8 cellular contexts compared by ENCODE assay signal in the genomic region with DNA sequence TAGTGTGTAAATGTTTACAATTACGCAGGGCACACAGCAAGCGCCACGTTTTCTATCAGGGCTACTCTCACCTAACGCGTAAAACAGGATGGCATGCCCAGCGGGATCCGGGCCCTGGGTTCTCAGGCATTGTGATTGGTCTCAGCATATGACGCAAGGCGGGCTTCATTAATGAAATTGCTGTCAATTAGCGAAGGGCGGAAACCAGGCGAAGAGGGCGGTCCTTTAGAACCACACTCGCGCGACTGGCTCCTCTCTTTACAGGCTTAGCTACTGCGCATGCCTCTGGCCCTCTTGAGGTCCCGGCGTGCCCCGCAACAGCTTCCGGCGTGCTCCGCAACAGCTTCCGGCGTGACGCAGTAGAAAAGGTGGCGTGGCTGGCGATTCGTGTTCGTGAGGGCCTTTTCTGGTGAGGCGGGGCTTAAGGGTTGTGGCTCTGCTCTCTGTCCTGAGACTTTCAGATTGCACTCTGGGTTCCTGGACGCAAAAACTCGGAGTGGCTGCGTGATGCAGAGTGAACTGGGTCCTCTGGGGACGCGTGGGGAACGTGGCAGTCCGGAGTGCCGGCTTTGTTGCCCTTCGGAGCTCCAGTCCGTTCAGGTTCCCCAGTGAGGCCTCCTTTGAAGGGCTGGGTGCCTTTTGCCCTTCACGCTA. TPM values are rescaled to one million over a fixed set of nuclear protein-coding genes. Genes with fewer than 3 reads are reported as not detected.
DNase-seq lines count a peak whose midpoint lies in the region; ATAC-seq, FAIRE-seq and TF ChIP-seq lines count a peak whose summit lies in the region.

No MANE protein-coding gene starts in this region.

- H3K23me2 ChIP-seq in H1 (ENCODE audit: low read depth, low read length), result no peaks in the 10 kb centered on the region

- no peaks in the 10 kb centered on the region for H3K79me2 ChIP-seq in H1 (ENCODE audit: control insufficient read depth in 1 of 2, insufficient read depth in 2 of 2, low read length in 2 of 2)

- TF ChIP-seq POLR2A in H1 (IDR thresholded peaks at IDR 0.05; ENCODE audit: control extremely low read depth in 1 of 2, low read depth in 2 of 2, low read length in 2 of 2), result no peak

- H2AK5ac ChIP-seq in H1 (ENCODE audit: low read depth, low read length), result no peak overlapping the region

- DNase-seq in NCI-H2227 treated with DMSO at 0.1 percent for 48 hours (lab: John Stamatoyannopoulos, UW) (peak; percentile 81), H1 (ENCODE audit: low read depth in 1 of 2, low spot score in 2 of 2) (no peak), mucosa of descending colon (peak; percentile 82 to 91 (median 85)), cortex of kidney (lab: John Stamatoyannopoulos, UW) (no peak)
- DNase-seq in activated CD8-positive, alpha-beta memory T cell treated with anti-CD3 and anti-CD28 coated beads for 4 hours (ENCODE audit: low read depth in 2 of 2), result peak; percentile 66 to 81
- DNase-seq in stimulated activated CD8-positive, alpha-beta memory T cell treated with anti-CD3 and anti-CD28 coated beads, Interleukin-4, amount 100 ng/mL, for 48 hours, result peak; percentile 86

- FAIRE-seq in H1 (lab: Jason Lieb, UNC), result no peak

- H3K27ac ChIP-seq in BLaER1 treated with 17β-estradiol and CSF1 and Interleukin-3, amounts not matched to agents 10 nM and 100 nM, result peak overlapping the region; percentile 50 to 84 (median 77); a peak in 21 of 22 replicates
- H3K27ac ChIP-seq in H1 (ENCODE audit: low read depth, low read length), result no peak overlapping the region

- no peak overlapping the region for H2BK20ac ChIP-seq in H1 (ENCODE audit: low read length)

- H3K27me3 ChIP-seq in BLaER1 treated with 17β-estradiol and CSF1 and Interleukin-3, amounts not matched to agents 10 nM and 100 nM, result no peaks in the 10 kb centered on the region
- H3K27me3 ChIP-seq in H1 (replicated peaks in 1 of 4; ENCODE audit: control insufficient read depth in 3 of 4, extremely low read depth in 1 of 4, insufficient read depth in 3 of 4, low read length in 3 of 4), result no peaks in the 10 kb centered on the region

- peak; percentile 53 for ATAC-seq in GM21619 (IDR thresholded peaks at IDR 0.05; ENCODE audit: unreplicated experiment)
- ATAC-seq in mucosa of descending colon, result peak; percentile 100

- H3K9me3 ChIP-seq in BLaER1 treated with 17β-estradiol and CSF1 and Interleukin-3, amounts not matched to agents 10 nM and 100 nM (replicated peaks in 1 of 11), result peaks cover 3 to 37% (median 24%) of the 10 kb centered on the region in 11 experiments; a peak in 19 of 22 replicates
- peaks cover 7 to 27% of the 10 kb centered on the region in 2 experiments; a peak in 3 of 4 replicates for H3K9me3 ChIP-seq in H1 (ENCODE audit: insufficient read depth in 2 of 2, low read depth in 1 of 2, low read length in 1 of 2)
- peaks cover 17% of the 10 kb centered on the region for H3K9me3 ChIP-seq in mucosa of descending colon

- H2BK12ac ChIP-seq in H1 (ENCODE audit: low read depth, low read length), result no peak overlapping the region

- H4K91ac ChIP-seq in H1 (replicated peaks; ENCODE audit: insufficient read length, low read length), result no peak overlapping the region

- no peak overlapping the region for H3K14ac ChIP-seq in H1 (ENCODE audit: insufficient read length)

- H2BK15ac ChIP-seq in H1 (ENCODE audit: low read length), result no peak overlapping the region

- H2BK5ac ChIP-seq in H1 (ENCODE audit: low read depth, low read length), result peak overlapping the region; percentile 16; the same call in 1 of the 2 replicates

- peak overlapping the region; percentile 40 to 77 (median 74); a peak in 21 of 22 replicates for H3K9ac ChIP-seq in BLaER1 treated with 17β-estradiol and CSF1 and Interleukin-3, amounts not matched to agents 10 nM and 100 nM
- no peak overlapping the region for H3K9ac ChIP-seq in H1 (replicated peaks in 1 of 4; ENCODE audit: extremely low read depth in 1 of 4, low read depth in 3 of 4, low read length in 3 of 4)

- no peak overlapping the region for H3K4ac ChIP-seq in H1 (replicated peaks; ENCODE audit: insufficient read length, low read depth, low read length)

- no peaks in the 10 kb centered on the region for H3K79me1 ChIP-seq in H1 (ENCODE audit: low read depth, low read length)

- H3K4me3 ChIP-seq in BLaER1 treated with 17β-estradiol and CSF1 and Interleukin-3, amounts not matched to agents 10 nM and 100 nM, result peak overlapping the region; percentile 45 to 71 (median 62)
- H3K4me3 ChIP-seq in H1 (ENCODE audit: extremely low read depth in 1 of 4, insufficient read depth in 2 of 4, low read depth in 3 of 4, low read length in 4 of 4), result no peak overlapping the region
- peak overlapping the region; percentile 17 for H3K4me3 ChIP-seq in mucosa of descending colon

- peaks cover 0 to 9% (median 0%) of the 10 kb centered on the region in 10 experiments; a peak in 1 of 20 replicates for H3K4me1 ChIP-seq in BLaER1 treated with 17β-estradiol and CSF1 and Interleukin-3, amounts not matched to agents 10 nM and 100 nM
- H3K4me1 ChIP-seq in H1 (replicated peaks in 1 of 4; ENCODE audit: control insufficient read depth in 3 of 4, insufficient read depth in 4 of 4, low read length in 3 of 4) (no peaks in the 10 kb centered on the region), mucosa of descending colon (ENCODE audit: low read depth) (no peaks in the 10 kb centered on the region)

- H4K5ac ChIP-seq in H1 (ENCODE audit: insufficient read length, low read depth, low read length), result no peak overlapping the region

- H2AFZ ChIP-seq in H1 (ENCODE audit: low read length), result no peak overlapping the region

- POLR2A ChIA-PET in H1 (lab: Charles Lee; ENCODE audit: partially characterized antibody), result interaction anchor here (1.6 kb wide), 1 partner anchor 130 kb away, joined by 6 read pairs; a partner anchor contains a TSS

- TF ChIP-seq EP300 in H1 (IDR thresholded peaks at IDR 0.05; ENCODE audit: borderline replicate concordance in 1 of 2, low read depth in 2 of 2, low read length in 2 of 2), result no peak

- H3K36me3 ChIP-seq in BLaER1 treated with 17β-estradiol and CSF1 and Interleukin-3, amounts not matched to agents 10 nM and 100 nM, result peaks cover 0 to 4% (median 0%) of the 10 kb centered on the region in 11 experiments; a peak in 2 of 22 replicates
- no peaks in the 10 kb centered on the region for H3K36me3 ChIP-seq in H1 (ENCODE audit: control insufficient read depth in 2 of 4, insufficient read depth in 4 of 4, low read length in 3 of 4)
- no peaks in the 10 kb centered on the region for H3K36me3 ChIP-seq in mucosa of descending colon (ENCODE audit: low read depth)

- no peak overlapping the region; the same call in 1 of the 2 replicates for H4K8ac ChIP-seq in H1 (ENCODE audit: extremely low read depth, insufficient read depth, low read length)

- H4K20me1 ChIP-seq in BLaER1 treated with 17β-estradiol and CSF1 and Interleukin-3, amounts not matched to agents 10 nM and 100 nM, result no peaks in the 10 kb centered on the region
- H4K20me1 ChIP-seq in H1 (replicated peaks in 1 of 2; ENCODE audit: control insufficient read depth in 1 of 2, insufficient read depth in 2 of 2, low read length in 2 of 2), result no peaks in the 10 kb centered on the region

- no peak for TF ChIP-seq CTCF in H1 (IDR thresholded peaks at IDR 0.05; ENCODE audit: control extremely low read depth in 1 of 3, insufficient read depth in 1 of 3, low read depth in 1 of 3, low read length in 3 of 3)
- TF ChIP-seq CTCF in mucosa of descending colon (IDR thresholded peaks at IDR 0.05), result no peak

- intact Hi-C loops in mucosa of descending colon (cut with DNase I, micrococcal nuclease), result no loop called here

- H3K56ac ChIP-seq in H1 (replicated peaks; ENCODE audit: insufficient read length, low read depth, low read length), result no peak overlapping the region

- no peak overlapping the region for H2BK120ac ChIP-seq in H1 (replicated peaks; ENCODE audit: low read depth, low read length)

- no peak for TF ChIP-seq RAD21 in H1 (IDR thresholded peaks at IDR 0.05 in 1 of 2, conservative IDR thresholded peaks at IDR 0.05 in 1 of 2; ENCODE audit: low read depth in 2 of 2, low read length in 2 of 2)

- peak overlapping the region; percentile 43 to 71 (median 56) for H3K4me2 ChIP-seq in BLaER1 treated with 17β-estradiol and CSF1 and Interleukin-3, amounts not matched to agents 10 nM and 100 nM
- no peak overlapping the region; a peak in 1 of 4 replicates for H3K4me2 ChIP-seq in H1 (ENCODE audit: insufficient read depth in 1 of 2, low read depth in 2 of 2, low read length in 2 of 2)

- no peak overlapping the region for H3K23ac ChIP-seq in H1 (ENCODE audit: insufficient read length)

- 89% methylated on average over 37 of the region's 42 CpGs; no CpG with 5 or more reads in 1 of the 2 experiments for WGBS in H1 (ENCODE audit: extremely low coverage in 1 of 2, insufficient coverage in 1 of 2, insufficient read length in 1 of 2, insufficient replicate concordance in 2 of 2, low coverage in 1 of 2, low lambda C conversion rate in 2 of 2, missing lambda C conversion rate in 1 of 2), 2 experiments

- no peak overlapping the region for H3K18ac ChIP-seq in H1 (ENCODE audit: extremely low read depth, low read length)

- CTCF ChIA-PET in H1 (lab: Charles Lee; ENCODE audit: partially characterized antibody), result interaction anchor here (0.6 to 1.6 kb wide), 2 partner anchors 9 to 96 kb away, joined by 3 read pairs; a partner anchor contains a TSS

RNA-seq across cellular contexts. Expression of a gene that starts 9.2 kb away (rescaled TPM):
- not detected in 2 replicates for total RNA-seq in H1 (2021; fragmentation: NEBNext Ultra II Directional; extraction: Animal tissue kit (Norgen Biotek cat#: 25700))
- polyA plus RNA-seq in H1 (2011; rRNA removed), result not detected in 2 replicates
- not detected for polyA plus RNA-seq in H1 (2011; cell fraction: cytosol; rRNA removed)
- not detected for polyA plus RNA-seq in H1 (2011; cell fraction: nucleus; rRNA removed)
- polyA plus RNA-seq in H1 (2012, experiment 1 of 2), result not detected in 4 replicates
- not detected for polyA plus RNA-seq in H1 (2012, experiment 2 of 2)
- not detected for polyA plus RNA-seq in H1 (2013, experiment 1 of 2)
- not detected for polyA plus RNA-seq in H1 (2013, experiment 2 of 2)
- polyA minus RNA-seq in H1 (2011; rRNA and poly(A)+ RNA removed), result 0.32 TPM in 1 of 2 replicates, not detected in the other
- polyA minus RNA-seq in H1 (2011; cell fraction: cytosol; rRNA and poly(A)+ RNA removed), result not detected
- polyA minus RNA-seq in H1 (2011; cell fraction: nucleus; rRNA and poly(A)+ RNA removed), result not detected
- under 1 TPM in 1 of 3 donors, not detected in 2; 0.22 TPM for total RNA-seq in mucosa of descending colon

RNA-seq across cellular contexts. Expression of a gene that starts 35.9 kb away (rescaled TPM):
- 22.0 and 22.6 TPM in 2 replicates for total RNA-seq in H1 (2021; fragmentation: NEBNext Ultra II Directional; extraction: Animal tissue kit (Norgen Biotek cat#: 25700))
- 9.6 and 13.4 TPM in 2 replicates for polyA plus RNA-seq in H1 (2011; rRNA removed)
- polyA plus RNA-seq in H1 (2011; cell fraction: cytosol; rRNA removed), result 15.7 TPM
- 14.9 TPM for polyA plus RNA-seq in H1 (2011; cell fraction: nucleus; rRNA removed)
- 11.0 to 15.1 TPM (median 14.2 TPM) in 4 replicates for polyA plus RNA-seq in H1 (2012, experiment 1 of 2)
- polyA plus RNA-seq in H1 (2012, experiment 2 of 2), result 2.2 TPM
- 12.7 TPM for polyA plus RNA-seq in H1 (2013, experiment 1 of 2)
- 13.4 TPM for polyA plus RNA-seq in H1 (2013, experiment 2 of 2)
- 23.6 and 25.8 TPM in 2 replicates for polyA minus RNA-seq in H1 (2011; rRNA and poly(A)+ RNA removed)
- polyA minus RNA-seq in H1 (2011; cell fraction: cytosol; rRNA and poly(A)+ RNA removed), result 7.7 TPM
- 12.2 TPM for polyA minus RNA-seq in H1 (2011; cell fraction: nucleus; rRNA and poly(A)+ RNA removed)
- total RNA-seq in mucosa of descending colon, result 10 to 100 TPM; 10.2 to 14.8 (median 11.4) TPM

RNA-seq across cellular contexts. Expression of a gene that starts 36.1 kb away (rescaled TPM):
- total RNA-seq in H1 (2021; fragmentation: NEBNext Ultra II Directional; extraction: Animal tissue kit (Norgen Biotek cat#: 25700)), result 12.2 and 12.7 TPM in 2 replicates
- 9.1 and 10.9 TPM in 2 replicates for polyA plus RNA-seq in H1 (2011; rRNA removed)
- 13.0 TPM for polyA plus RNA-seq in H1 (2011; cell fraction: cytosol; rRNA removed)
- polyA plus RNA-seq in H1 (2011; cell fraction: nucleus; rRNA removed), result 12.6 TPM
- 8.4 to 11.7 TPM (median 10.8 TPM) in 4 replicates for polyA plus RNA-seq in H1 (2012, experiment 1 of 2)
- polyA plus RNA-seq in H1 (2012, experiment 2 of 2), result 8.6 TPM
- 12.2 TPM for polyA plus RNA-seq in H1 (2013, experiment 1 of 2)
- polyA plus RNA-seq in H1 (2013, experiment 2 of 2), result 11.6 TPM
- 8.5 and 9.8 TPM in 2 replicates for polyA minus RNA-seq in H1 (2011; rRNA and poly(A)+ RNA removed)
- 5.7 TPM for polyA minus RNA-seq in H1 (2011; cell fraction: cytosol; rRNA and poly(A)+ RNA removed)
- polyA minus RNA-seq in H1 (2011; cell fraction: nucleus; rRNA and poly(A)+ RNA removed), result 15.9 TPM
- 10 to 100 TPM in 1 of 3 donors, 1 to 10 TPM in 2; 7.5 to 14.5 (median 8.0) TPM for total RNA-seq in mucosa of descending colon

RNA-seq across cellular contexts. Expression of a gene that starts 59.6 kb away (rescaled TPM):
- 27.3 and 30.0 TPM in 2 replicates for total RNA-seq in H1 (2021; fragmentation: NEBNext Ultra II Directional; extraction: Animal tissue kit (Norgen Biotek cat#: 25700))
- 5.2 and 9.3 TPM in 2 replicates for polyA plus RNA-seq in H1 (2011; rRNA removed)
- 16.3 TPM for polyA plus RNA-seq in H1 (2011; cell fraction: cytosol; rRNA removed)
- polyA plus RNA-seq in H1 (2011; cell fraction: nucleus; rRNA removed), result 8.5 TPM
- 21.2 to 33.7 TPM (median 23.9 TPM) in 4 replicates for polyA plus RNA-seq in H1 (2012, experiment 1 of 2)
- 4.4 TPM for polyA plus RNA-seq in H1 (2012, experiment 2 of 2)
- 26.8 TPM for polyA plus RNA-seq in H1 (2013, experiment 1 of 2)
- polyA plus RNA-seq in H1 (2013, experiment 2 of 2), result 21.4 TPM
- 17.4 and 18.1 TPM in 2 replicates for polyA minus RNA-seq in H1 (2011; rRNA and poly(A)+ RNA removed)
- 12.0 TPM for polyA minus RNA-seq in H1 (2011; cell fraction: cytosol; rRNA and poly(A)+ RNA removed)
- polyA minus RNA-seq in H1 (2011; cell fraction: nucleus; rRNA and poly(A)+ RNA removed), result 24.5 TPM
- total RNA-seq in mucosa of descending colon, result 10 to 100 TPM; 19.0 to 33.1 (median 30.8) TPM

RNA-seq across cellular contexts. Expression of a gene that starts 59.7 kb away (rescaled TPM):
- total RNA-seq in H1 (2021; fragmentation: NEBNext Ultra II Directional; extraction: Animal tissue kit (Norgen Biotek cat#: 25700)), result 7.0 and 8.9 TPM in 2 replicates
- polyA plus RNA-seq in H1 (2011; rRNA removed), result 2.8 and 3.0 TPM in 2 replicates
- polyA plus RNA-seq in H1 (2011; cell fraction: cytosol; rRNA removed), result 3.5 TPM
- 2.1 TPM for polyA plus RNA-seq in H1 (2011; cell fraction: nucleus; rRNA removed)
- 2.2 to 4.7 TPM (median 3.4 TPM) in 4 replicates for polyA plus RNA-seq in H1 (2012, experiment 1 of 2)
- 0.55 TPM for polyA plus RNA-seq in H1 (2012, experiment 2 of 2)
- polyA plus RNA-seq in H1 (2013, experiment 1 of 2), result 7.0 TPM
- polyA plus RNA-seq in H1 (2013, experiment 2 of 2), result 6.6 TPM
- polyA minus RNA-seq in H1 (2011; rRNA and poly(A)+ RNA removed), result 4.6 and 6.8 TPM in 2 replicates
- 4.6 TPM for polyA minus RNA-seq in H1 (2011; cell fraction: cytosol; rRNA and poly(A)+ RNA removed)
- polyA minus RNA-seq in H1 (2011; cell fraction: nucleus; rRNA and poly(A)+ RNA removed), result 6.8 TPM
- total RNA-seq in mucosa of descending colon, result 1 to 10 TPM; 1.6 to 7.5 (median 3.3) TPM

Comparison
In these comparisons a context has a peak if more than half of its experiments do, and no peak if none do; other contexts are left out.
1. H3K4me2 ChIP-seq: peak in BLaER1 treated with 17β-estradiol and CSF1 and Interleukin-3, amounts not matched to agents 10 nM and 100 nM (11 of 11); none in H1 (0 of 2).
2. H3K4me3 ChIP-seq: peak in BLaER1 treated with 17β-estradiol and CSF1 and Interleukin-3, amounts not matched to agents 10 nM and 100 nM (10 of 10) and mucosa of descending colon (single experiment); none in H1 (0 of 4).
3. H3K9ac ChIP-seq: peak in BLaER1 treated with 17β-estradiol and CSF1 and Interleukin-3, amounts not matched to agents 10 nM and 100 nM (11 of 11); none in H1 (0 of 4).
4. DNase-seq: peak in NCI-H2227 treated with DMSO at 0.1 percent for 48 hours (single experiment), activated CD8-positive, alpha-beta memory T cell treated with anti-CD3 and anti-CD28 coated beads for 4 hours (2 of 2), mucosa of descending colon (3 of 3) and stimulated activated CD8-positive, alpha-beta memory T cell treated with anti-CD3 and anti-CD28 coated beads, Interleukin-4, amount 100 ng/mL, for 48 hours (single experiment); none in H1 (0 of 2) and cortex of kidney (single experiment).